1 cellular context compared by ENCODE assay signal in the genomic region with DNA sequence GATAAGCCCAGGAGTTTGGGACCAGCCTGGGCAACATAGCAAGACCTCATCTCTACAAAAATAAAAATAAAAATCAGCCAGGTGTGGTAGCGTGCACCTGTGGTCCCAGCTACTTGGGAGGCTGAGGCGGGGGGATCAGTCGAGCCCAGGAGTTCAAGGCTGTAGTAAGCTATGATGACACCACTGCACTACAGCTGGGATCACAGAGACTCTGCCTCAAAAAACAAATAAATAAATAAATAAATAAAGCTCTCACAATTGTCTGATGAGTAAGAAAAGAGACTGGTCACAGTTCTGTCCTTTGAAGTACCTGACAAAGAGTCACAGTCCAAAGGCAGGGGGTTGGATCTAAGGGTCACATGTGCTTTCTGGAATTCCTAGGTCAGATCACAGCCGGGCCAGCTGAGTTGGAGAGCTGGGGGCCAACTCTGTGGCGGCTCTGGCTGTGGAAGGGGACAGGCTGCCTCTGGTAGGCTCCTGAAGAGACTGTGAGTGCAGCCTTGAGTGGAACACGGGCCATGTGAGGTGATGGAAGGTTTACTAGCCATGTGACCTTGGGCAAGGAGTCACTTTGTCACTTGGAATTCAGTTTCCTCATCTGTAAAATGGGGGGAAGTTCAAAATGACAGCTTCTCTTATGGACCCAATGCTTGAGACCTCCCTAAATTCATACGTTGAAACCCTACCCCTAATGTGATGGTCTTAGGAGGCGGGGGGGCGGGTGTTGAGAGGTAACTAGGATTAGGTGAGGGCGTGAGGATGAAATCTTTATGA.
TF ChIP-seq lines count a peak whose summit lies in the region.

No MANE protein-coding gene starts in this region.

TF ChIP-seq in HepG2, 621 proteins besides CTCF, POLR2A, EP300 and RAD21 (continued from another document and continues in another):
- TF ChIP-seq ZNF275 (CRISPR knock-in tag; IDR thresholded peaks at IDR 0.05; ENCODE audit: borderline replicate concordance) (no peak), REXO4 (CRISPR knock-in tag; IDR thresholded peaks at IDR 0.05; ENCODE audit: borderline replicate concordance) (no peak), ATF7 (IDR thresholded peaks at IDR 0.05) (peak; percentile 37), ATF7 (CRISPR knock-in tag; IDR thresholded peaks at IDR 0.05) (no peak), ZMYM2 (CRISPR knock-in tag; IDR thresholded peaks at IDR 0.05) (no peak), HES4 (CRISPR knock-in tag; IDR thresholded peaks at IDR 0.05; ENCODE audit: borderline replicate concordance) (no peak), CHD2 (IDR thresholded peaks at IDR 0.05; ENCODE audit: low read depth, low read length) (no peak), BHLHE40 (IDR thresholded peaks at IDR 0.05; ENCODE audit: low read length) (peak; percentile 67), RAD51 (IDR thresholded peaks at IDR 0.05; ENCODE audit: borderline replicate concordance) (peak; percentile 41; the same call in 1 of the 2 replicates), ZC3H4 (CRISPR knock-in tag; IDR thresholded peaks at IDR 0.05; ENCODE audit: borderline replicate concordance) (no peak), ZBTB43 (CRISPR knock-in tag; conservative IDR thresholded peaks at IDR 0.05) (0 out of 2 replicates have a peak, but pooled peaks have one; percentile 16), SALL1 (CRISPR knock-in tag; IDR thresholded peaks at IDR 0.05) (0 out of 2 replicates have a peak, but pooled peaks have one; percentile 14), KDM4B (CRISPR knock-in tag; IDR thresholded peaks at IDR 0.05) (no peak), ZNF614 (CRISPR knock-in tag; IDR thresholded peaks at IDR 0.05; ENCODE audit: borderline replicate concordance) (no peak), HOMEZ (CRISPR knock-in tag; IDR thresholded peaks at IDR 0.05; ENCODE audit: low read depth) (0 out of 2 replicates have a peak, but pooled peaks have one; percentile 36), ZNF737 (CRISPR knock-in tag; IDR thresholded peaks at IDR 0.05; ENCODE audit: borderline replicate concordance) (no peak), PITX1 (CRISPR knock-in tag; IDR thresholded peaks at IDR 0.05) (0 out of 2 replicates have a peak, but pooled peaks have one; percentile 25), ARNT (IDR thresholded peaks at IDR 0.05) (no peak), NFIC (IDR thresholded peaks at IDR 0.05; ENCODE audit: low read length) (peak; percentile 51; the same call in 1 of the 2 replicates), BRD4 (CRISPR knock-in tag; IDR thresholded peaks at IDR 0.05) (no peak), CENPT (CRISPR knock-in tag; IDR thresholded peaks at IDR 0.05; ENCODE audit: low read depth) (no peak), KMT2B (CRISPR knock-in tag; IDR thresholded peaks at IDR 0.05) (no peak), ZBTB20 (CRISPR knock-in tag; IDR thresholded peaks at IDR 0.05; ENCODE audit: borderline replicate concordance, low read depth) (0 out of 2 replicates have a peak, but pooled peaks have one; percentile 29), ZNF256 (CRISPR knock-in tag; conservative IDR thresholded peaks at IDR 0.05) (no peak), GATAD2A (CRISPR knock-in tag; IDR thresholded peaks at IDR 0.05) (peak; percentile 57), ATF5 (CRISPR knock-in tag; IDR thresholded peaks at IDR 0.05; ENCODE audit: low read depth) (no peak), ZNF121 (CRISPR knock-in tag; IDR thresholded peaks at IDR 0.05) (peak; percentile 77; the same call in 1 of the 2 replicates), DZIP1 (CRISPR knock-in tag; IDR thresholded peaks at IDR 0.05) (no peak), ZNF253 (CRISPR knock-in tag; IDR thresholded peaks at IDR 0.05; ENCODE audit: borderline replicate concordance) (no peak), NAIF1 (CRISPR knock-in tag; IDR thresholded peaks at IDR 0.05; ENCODE audit: borderline replicate concordance) (no peak), ETV5 (CRISPR knock-in tag; IDR thresholded peaks at IDR 0.05; ENCODE audit: borderline replicate concordance) (no peak), ZIK1 (CRISPR knock-in tag; IDR thresholded peaks at IDR 0.05; ENCODE audit: borderline replicate concordance, low read depth) (no peak), IRX3 (CRISPR knock-in tag; IDR thresholded peaks at IDR 0.05; ENCODE audit: borderline replicate concordance, low read depth) (no peak)
- TF ChIP-seq, protein P1, sequence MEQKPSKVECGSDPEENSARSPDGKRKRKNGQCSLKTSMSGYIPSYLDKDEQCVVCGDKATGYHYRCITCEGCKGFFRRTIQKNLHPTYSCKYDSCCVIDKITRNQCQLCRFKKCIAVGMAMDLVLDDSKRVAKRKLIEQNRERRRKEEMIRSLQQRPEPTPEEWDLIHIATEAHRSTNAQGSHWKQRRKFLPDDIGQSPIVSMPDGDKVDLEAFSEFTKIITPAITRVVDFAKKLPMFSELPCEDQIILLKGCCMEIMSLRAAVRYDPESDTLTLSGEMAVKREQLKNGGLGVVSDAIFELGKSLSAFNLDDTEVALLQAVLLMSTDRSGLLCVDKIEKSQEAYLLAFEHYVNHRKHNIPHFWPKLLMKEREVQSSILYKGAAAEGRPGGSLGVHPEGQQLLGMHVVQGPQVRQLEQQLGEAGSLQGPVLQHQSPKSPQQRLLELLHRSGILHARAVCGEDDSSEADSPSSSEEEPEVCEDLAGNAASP (CRISPR knock-in tag; IDR thresholded peaks at IDR 0.05; ENCODE audit: borderline replicate concordance), result peak; percentile 48; the same call in 1 of the 2 replicates
- TF ChIP-seq, protein P2, sequence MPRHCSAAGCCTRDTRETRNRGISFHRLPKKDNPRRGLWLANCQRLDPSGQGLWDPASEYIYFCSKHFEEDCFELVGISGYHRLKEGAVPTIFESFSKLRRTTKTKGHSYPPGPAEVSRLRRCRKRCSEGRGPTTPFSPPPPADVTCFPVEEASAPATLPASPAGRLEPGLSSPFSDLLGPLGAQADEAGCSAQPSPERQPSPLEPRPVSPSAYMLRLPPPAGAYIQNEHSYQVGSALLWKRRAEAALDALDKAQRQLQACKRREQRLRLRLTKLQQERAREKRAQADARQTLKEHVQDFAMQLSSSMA (CRISPR knock-in tag; IDR thresholded peaks at IDR 0.05), result no peak
- TF ChIP-seq, protein P3, sequence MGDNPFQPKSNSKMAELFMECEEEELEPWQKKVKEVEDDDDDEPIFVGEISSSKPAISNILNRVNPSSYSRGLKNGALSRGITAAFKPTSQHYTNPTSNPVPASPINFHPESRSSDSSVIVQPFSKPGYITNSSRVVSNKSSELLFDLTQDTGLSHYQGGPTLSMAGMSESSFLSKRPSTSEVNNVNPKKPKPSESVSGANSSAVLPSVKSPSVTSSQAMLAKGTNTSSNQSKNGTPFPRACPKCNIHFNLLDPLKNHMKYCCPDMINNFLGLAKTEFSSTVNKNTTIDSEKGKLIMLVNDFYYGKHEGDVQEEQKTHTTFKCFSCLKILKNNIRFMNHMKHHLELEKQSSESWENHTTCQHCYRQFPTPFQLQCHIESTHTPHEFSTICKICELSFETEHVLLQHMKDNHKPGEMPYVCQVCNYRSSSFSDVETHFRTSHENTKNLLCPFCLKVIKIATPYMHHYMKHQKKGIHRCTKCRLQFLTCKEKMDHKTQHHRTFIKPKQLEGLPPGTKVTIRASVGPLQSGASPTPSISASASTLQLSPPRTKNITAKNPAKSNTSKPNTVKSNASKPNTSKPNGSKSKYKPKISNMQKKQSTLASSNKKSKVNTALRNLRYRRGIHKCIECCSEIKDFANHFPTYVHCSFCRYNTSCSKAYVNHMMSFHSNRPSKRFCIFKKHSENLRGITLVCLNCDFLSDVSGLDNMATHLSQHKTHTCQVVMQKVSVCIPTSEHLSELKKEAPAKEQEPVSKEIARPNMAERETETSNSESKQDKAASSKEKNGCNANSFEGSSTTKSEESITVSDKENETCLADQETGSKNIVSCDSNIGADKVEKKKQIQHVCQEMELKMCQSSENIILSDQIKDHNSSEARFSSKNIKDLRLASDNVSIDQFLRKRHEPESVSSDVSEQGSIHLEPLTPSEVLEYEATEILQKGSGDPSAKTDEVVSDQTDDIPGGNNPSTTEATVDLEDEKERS (CRISPR knock-in tag; IDR thresholded peaks at IDR 0.05), result 0 out of 2 replicates have a peak, but pooled peaks have one; percentile 27
- TF ChIP-seq, protein P4, sequence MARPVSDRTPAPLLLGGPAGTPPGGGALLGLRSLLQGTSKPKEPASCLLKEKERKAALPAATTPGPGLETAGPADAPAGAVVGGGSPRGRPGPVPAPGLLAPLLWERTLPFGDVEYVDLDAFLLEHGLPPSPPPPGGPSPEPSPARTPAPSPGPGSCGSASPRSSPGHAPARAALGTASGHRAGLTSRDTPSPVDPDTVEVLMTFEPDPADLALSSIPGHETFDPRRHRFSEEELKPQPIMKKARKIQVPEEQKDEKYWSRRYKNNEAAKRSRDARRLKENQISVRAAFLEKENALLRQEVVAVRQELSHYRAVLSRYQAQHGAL (CRISPR knock-in tag; IDR thresholded peaks at IDR 0.05; ENCODE audit: not compliant biosample characterization), result no peak
- TF ChIP-seq, protein P5, sequence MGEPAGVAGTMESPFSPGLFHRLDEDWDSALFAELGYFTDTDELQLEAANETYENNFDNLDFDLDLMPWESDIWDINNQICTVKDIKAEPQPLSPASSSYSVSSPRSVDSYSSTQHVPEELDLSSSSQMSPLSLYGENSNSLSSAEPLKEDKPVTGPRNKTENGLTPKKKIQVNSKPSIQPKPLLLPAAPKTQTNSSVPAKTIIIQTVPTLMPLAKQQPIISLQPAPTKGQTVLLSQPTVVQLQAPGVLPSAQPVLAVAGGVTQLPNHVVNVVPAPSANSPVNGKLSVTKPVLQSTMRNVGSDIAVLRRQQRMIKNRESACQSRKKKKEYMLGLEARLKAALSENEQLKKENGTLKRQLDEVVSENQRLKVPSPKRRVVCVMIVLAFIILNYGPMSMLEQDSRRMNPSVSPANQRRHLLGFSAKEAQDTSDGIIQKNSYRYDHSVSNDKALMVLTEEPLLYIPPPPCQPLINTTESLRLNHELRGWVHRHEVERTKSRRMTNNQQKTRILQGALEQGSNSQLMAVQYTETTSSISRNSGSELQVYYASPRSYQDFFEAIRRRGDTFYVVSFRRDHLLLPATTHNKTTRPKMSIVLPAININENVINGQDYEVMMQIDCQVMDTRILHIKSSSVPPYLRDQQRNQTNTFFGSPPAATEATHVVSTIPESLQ (CRISPR knock-in tag; conservative IDR thresholded peaks at IDR 0.05), result no peak
